In the genomic region with DNA sequence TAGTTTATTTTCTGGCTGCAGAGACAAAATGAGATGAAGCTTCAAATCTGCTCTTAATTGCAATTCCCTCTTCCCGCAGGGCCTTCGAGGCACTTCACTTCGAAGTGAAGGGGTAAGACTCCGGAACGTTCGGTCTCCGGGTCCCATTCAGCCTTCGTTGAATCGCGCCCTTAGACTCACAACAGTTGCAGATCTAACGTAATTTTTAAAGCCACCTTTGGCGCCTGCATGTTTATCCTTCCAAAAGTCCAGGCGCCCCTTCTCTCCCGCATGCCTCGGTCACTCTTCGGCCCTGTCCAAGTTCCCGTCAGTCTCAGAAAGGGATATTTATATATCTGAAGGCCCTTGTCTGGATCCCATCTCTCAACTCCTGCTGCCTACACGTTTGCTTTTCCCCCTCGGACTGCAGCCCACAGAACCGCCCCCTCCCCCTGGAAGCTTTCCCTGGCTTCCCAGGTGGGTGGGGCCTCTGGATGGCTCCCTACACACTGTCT, we compare ENCODE assay signal across 8 cellular contexts.
A peak's percentile ranks its signal among the peaks of the same experiment; 100 is the strongest.
DNase-seq lines count a peak whose midpoint lies in the region; ATAC-seq, FAIRE-seq and TF ChIP-seq lines count a peak whose summit lies in the region.

No MANE protein-coding gene starts in this region.

- H3K36me3 ChIP-seq in Loucy (ENCODE audit: insufficient read depth, low read length), result no peaks in the 10 kb centered on the region
- no peaks in the 10 kb centered on the region for H3K36me3 ChIP-seq in iPS-20b (ENCODE audit: insufficient read depth, low read depth, low read length)

- peak overlapping the region; percentile 68 to 91 for H3K4me3 Mint-ChIP-seq in stimulated activated naive CD8-positive, alpha-beta T cell treated with anti-CD3 and anti-CD28 coated beads, Interleukin-15, amount 100 ng/mL, for 72 hours

- in situ Hi-C loops in astrocyte of the cerebellum (cut with HindIII; ENCODE audit: low sequenced_read_pairs), result no loop called here

- no peak for ATAC-seq in stimulated activated naive CD8-positive, alpha-beta T cell treated with anti-CD3 and anti-CD28 coated beads, Interleukin-15, amount 100 ng/mL, for 72 hours
- ATAC-seq in HG02642 (IDR thresholded peaks at IDR 0.05; ENCODE audit: poor library complexity, unreplicated experiment) (no peak), GM19023 (IDR thresholded peaks at IDR 0.05; ENCODE audit: unreplicated experiment) (no peak)

- H3K4me3 ChIP-seq in Loucy (ENCODE audit: low read length, poor library complexity, severe bottlenecking) (peak overlapping the region; percentile 85), astrocyte of the cerebellum (ENCODE audit: low read depth, low read length) (peak overlapping the region; percentile 64), iPS-20b (ENCODE audit: low read length) (peak overlapping the region; percentile 72)

- DNase-seq in astrocyte of the cerebellum (ENCODE audit: low read depth) (no peak), GM19239 (ENCODE audit: insufficient read length, low spot score) (no peak), DMS53 treated with DMSO at 0.1 percent for 48 hours (lab: John Stamatoyannopoulos, UW; ENCODE audit: unreplicated experiment) (no peak)
- DNase-seq in stimulated activated naive CD8-positive, alpha-beta T cell treated with anti-CD3 and anti-CD28 coated beads, Interleukin-15, amount 100 ng/mL, for 72 hours, result no peak

- peak overlapping the region; percentile 98; the same call in 1 of the 2 replicates for H2AFZ ChIP-seq in Loucy (ENCODE audit: low read length)

- H3K27me3 ChIP-seq in Loucy (ENCODE audit: insufficient read depth, low read length, poor library complexity, severe bottlenecking), result peaks cover 21% of the 10 kb centered on the region
- peaks cover 80% of the 10 kb centered on the region for H3K27me3 ChIP-seq in iPS-20b (ENCODE audit: insufficient read depth, low read length)

- H3K79me2 ChIP-seq in Loucy (ENCODE audit: insufficient read depth, low read length), result no peaks in the 10 kb centered on the region

- H3K9ac ChIP-seq in Loucy (ENCODE audit: low read depth, low read length, poor library complexity, severe bottlenecking) (peak overlapping the region; percentile 19), iPS-20b (ENCODE audit: low read depth, low read length) (peak overlapping the region; percentile 7; the same call in 1 of the 2 replicates)

- no peak overlapping the region for H3K27ac ChIP-seq in iPS-20b (ENCODE audit: low read length)

- H4K20me1 ChIP-seq in Loucy (ENCODE audit: insufficient read depth, low read length, poor library complexity, severe bottlenecking), result no peaks in the 10 kb centered on the region

- peaks cover 8% of the 10 kb centered on the region; the same call in 1 of the 2 replicates for H3F3A ChIP-seq in Loucy (ENCODE audit: low read depth)

- no peak for FAIRE-seq in GM19239 (lab: Jason Lieb, UNC)

- TF ChIP-seq CTCF in Loucy (conservative IDR thresholded peaks at IDR 0.05; ENCODE audit: low read length) (no peak), astrocyte of the cerebellum (IDR thresholded peaks at IDR 0.05; ENCODE audit: low read depth, low read length, missing control alignments) (no peak)

- H3K4me1 ChIP-seq in Loucy (ENCODE audit: insufficient read depth, low read length, poor library complexity, severe bottlenecking), result peaks cover 17% of the 10 kb centered on the region
- peaks cover 6% of the 10 kb centered on the region; the same call in 1 of the 2 replicates for H3K4me1 ChIP-seq in iPS-20b (ENCODE audit: insufficient read depth, low read length)

- H3K9me3 Mint-ChIP-seq in stimulated activated naive CD8-positive, alpha-beta T cell treated with anti-CD3 and anti-CD28 coated beads, Interleukin-15, amount 100 ng/mL, for 72 hours, result no peaks in the 10 kb centered on the region

- no peaks in the 10 kb centered on the region for H3K9me2 ChIP-seq in Loucy (replicated peaks; ENCODE audit: low read depth, low read length)

- H3K27ac Mint-ChIP-seq in stimulated activated naive CD8-positive, alpha-beta T cell treated with anti-CD3 and anti-CD28 coated beads, Interleukin-15, amount 100 ng/mL, for 72 hours, result no peak overlapping the region

- H3K4me2 ChIP-seq in Loucy (ENCODE audit: low read depth, low read length, poor library complexity, severe bottlenecking), result peak overlapping the region; percentile 95

- peaks cover 35% of the 10 kb centered on the region for H3K4me1 Mint-ChIP-seq in stimulated activated naive CD8-positive, alpha-beta T cell treated with anti-CD3 and anti-CD28 coated beads, Interleukin-15, amount 100 ng/mL, for 72 hours

- H3K27me3 Mint-ChIP-seq in stimulated activated naive CD8-positive, alpha-beta T cell treated with anti-CD3 and anti-CD28 coated beads, Interleukin-15, amount 100 ng/mL, for 72 hours, result peaks cover 41% of the 10 kb centered on the region

- no peaks in the 10 kb centered on the region for H3K9me3 ChIP-seq in Loucy (ENCODE audit: insufficient read depth, low read depth, low read length)
- H3K9me3 ChIP-seq in iPS-20b (ENCODE audit: insufficient read depth, low read depth, low read length), result no peaks in the 10 kb centered on the region
